In the genomic region with DNA sequence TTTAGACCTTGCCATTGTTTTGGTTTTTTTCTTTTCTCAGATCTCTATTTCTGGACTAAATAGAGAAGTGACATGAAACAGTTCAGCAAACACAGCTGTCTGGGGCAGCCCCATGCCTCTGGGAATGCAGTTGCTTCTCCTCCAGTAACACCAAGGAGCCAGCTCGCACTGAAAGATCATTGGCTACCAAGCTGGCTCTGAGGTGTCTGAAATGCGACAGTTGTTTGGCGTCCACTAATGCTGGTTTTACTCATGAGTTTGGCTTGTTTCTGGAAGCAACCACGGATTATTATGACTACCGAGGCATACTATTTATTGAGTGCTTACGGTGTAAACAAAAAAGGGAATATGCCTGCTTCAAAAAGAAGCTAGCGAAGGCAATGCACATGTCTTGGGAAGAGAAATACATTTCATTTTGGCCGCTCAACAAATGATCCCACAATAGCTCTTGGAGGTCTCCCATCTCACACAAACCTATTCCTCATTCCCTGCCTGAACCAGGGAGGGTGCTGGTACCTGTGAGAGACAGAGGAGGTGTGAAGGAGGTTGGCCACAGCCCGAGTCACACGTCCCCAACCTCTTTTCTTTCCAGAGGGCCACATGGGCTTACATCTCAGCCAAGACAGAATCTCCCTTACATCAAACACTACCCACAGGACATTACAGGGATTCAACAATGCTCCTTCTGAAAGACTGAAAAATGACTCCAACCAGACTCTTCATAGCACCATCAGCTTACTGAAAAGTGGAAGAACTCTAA, we compare ENCODE assay signal across 9 cellular contexts. TPM values are rescaled to one million over a fixed set of nuclear protein-coding genes. Genes with fewer than 3 reads are reported as not detected.
DNase-seq lines count a peak whose midpoint lies in the region; ATAC-seq and TF ChIP-seq lines count a peak whose summit lies in the region.
"Had no signal": no experiment of that assay in that cellular context is flagged by ENCODE, and none has a peak within 500 bp of the region (broad histone marks: within the 10 kb centered on the region; RNA-seq: fewer than 3 reads in every experiment).

No MANE protein-coding gene starts in this region.

- DNase-seq in GM13976 (ENCODE audit: low spot score) (peak; percentile 75), LHCN-M2 (ENCODE audit: low read depth) (peak; percentile 92), memory B cell (ENCODE audit: low spot score in 2 of 2) (peak; percentile 62 to 84), iPS-NIHi11 (ENCODE audit: low spot score) (no peak), SKM-1 (lab: John Stamatoyannopoulos, UW; ENCODE audit: unreplicated experiment) (no peak), dermis blood vessel endothelial cell (no peak)
- DNase-seq in activated CD4-positive, alpha-beta T cell treated with anti-CD3 and anti-CD28 coated beads for 4 hours = no peak
- DNase-seq: activated CD8-positive, alpha-beta memory T cell treated with anti-CD3 and anti-CD28 coated beads, Interleukin-2, amount 10 ng/mL, durations not matched to agents 7 days and 5 days had no signal

- H3K4me3 Mint-ChIP-seq in memory B cell = peak overlapping the region; percentile 12
- H3K4me3 Mint-ChIP-seq: activated CD8-positive, alpha-beta memory T cell treated with anti-CD3 and anti-CD28 coated beads, Interleukin-2, amount 10 ng/mL, durations not matched to agents 7 days and 5 days had no signal

- peak overlapping the region; percentile 100 for H3K27ac Mint-ChIP-seq in memory B cell
- H3K27ac Mint-ChIP-seq: activated CD8-positive, alpha-beta memory T cell treated with anti-CD3 and anti-CD28 coated beads, Interleukin-2, amount 10 ng/mL, durations not matched to agents 7 days and 5 days had no signal

- no peaks in the 10 kb centered on the region for H3K27me3 Mint-ChIP-seq in memory B cell
- H3K27me3 Mint-ChIP-seq: activated CD8-positive, alpha-beta memory T cell treated with anti-CD3 and anti-CD28 coated beads, Interleukin-2, amount 10 ng/mL, durations not matched to agents 7 days and 5 days had no signal

- peaks cover 14% of the 10 kb centered on the region for H3K36me3 Mint-ChIP-seq in memory B cell

- in situ Hi-C loops in GM13976 (cut with MboI; ENCODE audit: low sequenced_read_pairs, unreplicated experiment) = no loop called here

- H3K9me3 Mint-ChIP-seq in memory B cell = peaks cover 2% of the 10 kb centered on the region

- peaks cover 52% of the 10 kb centered on the region for H3K4me1 Mint-ChIP-seq in memory B cell

- ATAC-seq in GM21737 (IDR thresholded peaks at IDR 0.05; ENCODE audit: unreplicated experiment) (peak; percentile 95), memory B cell (ENCODE audit: low read depth) (peak; percentile 92)
- ATAC-seq: activated CD8-positive, alpha-beta memory T cell treated with anti-CD3 and anti-CD28 coated beads, Interleukin-2, amount 10 ng/mL, durations not matched to agents 7 days and 5 days had no signal

- TF ChIP-seq CTCF in GM13976 (IDR thresholded peaks at IDR 0.05; ENCODE audit: borderline replicate concordance, control extremely low read depth, extremely low read depth, insufficient read depth, missing control alignments) = no peak

RNA-seq across cellular contexts. Expression of a gene that starts 37.5 kb away (rescaled TPM):
- total RNA-seq in LHCN-M2 (2014; rRNA removed) = 0.32 and 2.6 TPM in 2 replicates
- polyA plus RNA-seq in LHCN-M2 (2012) = 0.39 TPM
- 1.0 and 1.2 TPM in 2 replicates for total RNA-seq in dermis blood vessel endothelial cell

RNA-seq across cellular contexts. Expression of a gene that starts 56.4 kb away (rescaled TPM):
- total RNA-seq in LHCN-M2 (2014; rRNA removed) (42.7 and 51.4 TPM in 2 replicates), dermis blood vessel endothelial cell (134 and 161 TPM in 2 replicates)
- 9.6 TPM for polyA plus RNA-seq in LHCN-M2 (2012)

Comparison
In these comparisons a context has a peak if more than half of its experiments do, and no peak if none do; other contexts are left out.
1. DNase-seq: peak in GM13976 (single experiment), LHCN-M2 (single experiment) and memory B cell (2 of 2); none in iPS-NIHi11 (single experiment), SKM-1 (single experiment), activated CD4-positive, alpha-beta T cell treated with anti-CD3 and anti-CD28 coated beads for 4 hours (0 of 2) and dermis blood vessel endothelial cell (single experiment).